Comparison of ENCODE assay signal across 35 cellular contexts in genomic region chr1:87495147-87495546, GRCh38.
DNase-seq lines count a peak whose midpoint lies in the region; ATAC-seq, FAIRE-seq and TF ChIP-seq lines count a peak whose summit lies in the region.
"Had no signal": no experiment of that assay in that cellular context is flagged by ENCODE, and none has a peak within 500 bp of the region (broad histone marks: within the 10 kb centered on the region; RNA-seq: fewer than 3 reads in every experiment).

No MANE protein-coding gene starts in this region.

- H3K36me3 Mint-ChIP-seq in H9 (ENCODE audit: insufficient read depth in 1 of 3, low read depth in 3 of 3): no peaks in the 10 kb centered on the region
- H3K36me3 Mint-ChIP-seq: activated CD4-positive, alpha-beta memory T cell treated with anti-CD3 and anti-CD28 coated beads for 36 hours; CD8-positive, alpha-beta T cell; naive thymus-derived CD4-positive, alpha-beta T cell had no signal

- CTCF ChIA-PET in A673 (lab: Charles Lee) (interaction anchor here (0.6 to 2.0 kb wide), 4 partner anchors 62 to 566 kb away, joined by 3 to 11 read pairs (median 6); no protein-coding TSS in a partner anchor), K562 (lab: Yijun Ruan, JAX; ENCODE audit: low intra/inter-chr PET ratio) (no interaction called here)

- H3K27me3 ChIP-seq in A673 (replicated peaks; ENCODE audit: insufficient read depth, low read depth, low read length, poor library complexity) (no peaks in the 10 kb centered on the region), H9 (ENCODE audit: insufficient read depth, low read length) (no peaks in the 10 kb centered on the region; the same call in 1 of the 2 replicates), K562 (ENCODE audit: control insufficient read depth in 2 of 2, insufficient read depth in 2 of 2, low read length in 2 of 2) (no peaks in the 10 kb centered on the region)
- H3K27me3 ChIP-seq: SJSA1, testis, vagina had no signal

- intact Hi-C loops in A673 (cut with micrococcal nuclease; ENCODE audit: unreplicated experiment): loop anchor here (5.0 kb wide), 1 partner anchor 567 kb away; no protein-coding TSS in a partner anchor
- intact Hi-C loops in K562 (cut with micrococcal nuclease): loop anchor here (10.0 kb wide), 1 partner anchor 460 kb away; no protein-coding TSS in a partner anchor

- ATAC-seq in K562: peak; percentile 84
- ATAC-seq: activated CD4-positive, CD25-positive, alpha-beta regulatory T cell treated with anti-CD3 and anti-CD28 coated beads, Interleukin-2, amount 50 U/mL, for 24 hours; CD8-positive, alpha-beta T cell; naive thymus-derived CD4-positive, alpha-beta T cell; stimulated activated naive CD8-positive, alpha-beta T cell treated with anti-CD3 and anti-CD28 coated beads, Interleukin-15, Interleukin-2, amounts not matched to agents 100 U/mL and 50 U/mL, for 24 hours had no signal

- no peak overlapping the region for H3K14ac ChIP-seq in H9 (ENCODE audit: insufficient read depth, low read length)

- TF ChIP-seq CTCF in A673 (conservative IDR thresholded peaks at IDR 0.05; ENCODE audit: low read depth, low read length): peak; percentile 55
- peak; percentile 25; the same call in 1 of the 3 replicates for TF ChIP-seq CTCF in H9 (conservative IDR thresholded peaks at IDR 0.05)
- TF ChIP-seq CTCF in K562 (IDR thresholded peaks at IDR 0.05 in 2 of 3, conservative IDR thresholded peaks at IDR 0.05 in 1 of 3; ENCODE audit: insufficient read depth in 2 of 3, low read depth in 1 of 3, low read length in 3 of 3): peak in 2 of 3 experiments; percentile 40 to 53; a peak in 3 of 6 replicates

- no peak overlapping the region for H4K5ac ChIP-seq in H9 (ENCODE audit: insufficient read length, low read depth, low read length)

- no peak overlapping the region for H2BK20ac ChIP-seq in H9 (ENCODE audit: low read depth, low read length, poor library complexity, severe bottlenecking)

- POLR2A ChIA-PET in A673 (lab: Charles Lee; ENCODE audit: low non-redundant PET) (interaction anchor here (0.5 kb wide), 1 partner anchor 157 kb away, joined by 3 read pairs; no protein-coding TSS in a partner anchor), K562 (lab: Yijun Ruan, JAX) (interaction anchor here (0.7 kb wide), 1 partner anchor 1450 kb away, joined by 3 read pairs; no protein-coding TSS in a partner anchor)

- no peak overlapping the region for H3K27ac Mint-ChIP-seq in H9
- H3K27ac Mint-ChIP-seq: activated CD4-positive, alpha-beta memory T cell treated with anti-CD3 and anti-CD28 coated beads for 36 hours; CD8-positive, alpha-beta T cell; naive thymus-derived CD4-positive, alpha-beta T cell; T-helper 1 cell treated with Interleukin-12 subunit alpha and Interleukin-12 subunit beta and Interleukin-4 antibody, amounts not matched to agents 30 μg/mL and 1 μg/mL, for 36 hours had no signal

- H3K9ac ChIP-seq in H9 (ENCODE audit: extremely low read depth, insufficient read length, low read length) (no peak overlapping the region), K562 (ENCODE audit: insufficient read depth in 1 of 2, low read depth in 2 of 2, low read length in 2 of 2) (no peak overlapping the region)
- H3K9ac ChIP-seq: KMS-11 had no signal

- H3K36me3 ChIP-seq in A673 (ENCODE audit: insufficient read depth, low read length, poor library complexity, severe bottlenecking): no peaks in the 10 kb centered on the region
- H3K36me3 ChIP-seq in K562 (ENCODE audit: control insufficient read depth, insufficient read depth, low read length): no peaks in the 10 kb centered on the region
- H3K36me3 ChIP-seq: SJSA1, vagina had no signal

- H2BK5ac ChIP-seq in H9 (ENCODE audit: insufficient read length, low read length): no peak overlapping the region

- H4K91ac ChIP-seq in H9 (ENCODE audit: insufficient read length, low read depth, low read length): no peak overlapping the region

- no peak overlapping the region for H2BK12ac ChIP-seq in H9 (ENCODE audit: insufficient read length, low read depth, low read length)

- no peak for TF ChIP-seq EP300 in K562 (IDR thresholded peaks at IDR 0.05; ENCODE audit: low read length)

- no CpG with 5 or more reads among the region's 3 CpGs for WGBS in H9 (ENCODE audit: extremely low coverage, insufficient read length, low lambda C conversion rate)
- 0% methylated on average over 3 of the region's 3 CpGs for WGBS in K562 (ENCODE audit: insufficient coverage, low coverage, missing lambda C conversion rate)

- no peak overlapping the region for H4K8ac ChIP-seq in H9 (replicated peaks; ENCODE audit: insufficient read length, low read depth, low read length)

- H4K20me1 ChIP-seq in H9 (ENCODE audit: control insufficient read depth, insufficient read depth, insufficient read length): no peaks in the 10 kb centered on the region
- no peaks in the 10 kb centered on the region for H4K20me1 ChIP-seq in K562 (replicated peaks; ENCODE audit: control insufficient read depth, insufficient read depth, low read length)

- no peak overlapping the region for H2BK15ac ChIP-seq in H9 (ENCODE audit: low read depth, low read length)

- no peak for TF ChIP-seq POLR2A in K562 (conservative IDR thresholded peaks at IDR 0.05)

- H3K4ac ChIP-seq in H9 (ENCODE audit: low read depth, low read length): no peak overlapping the region

- H3K56ac ChIP-seq in H9 (ENCODE audit: insufficient read length, low read depth, low read length): no peak overlapping the region

- in situ Hi-C loops in K562 (cut with MboI): no loop called here

- H3K27me3 Mint-ChIP-seq in H9 (ENCODE audit: low read depth): no peaks in the 10 kb centered on the region
- H3K27me3 Mint-ChIP-seq: activated CD4-positive, alpha-beta memory T cell treated with anti-CD3 and anti-CD28 coated beads for 36 hours had no signal

- H3K9me3 ChIP-seq in A673 (ENCODE audit: low read depth, low read length, poor library complexity, severe bottlenecking): no peaks in the 10 kb centered on the region
- H3K9me3 ChIP-seq in H9 (ENCODE audit: control insufficient read depth, low read depth, low read length): no peaks in the 10 kb centered on the region
- no peaks in the 10 kb centered on the region for H3K9me3 ChIP-seq in K562 (replicated peaks; ENCODE audit: control insufficient read depth, insufficient read depth, low read depth, low read length)
- H3K9me3 ChIP-seq: psoas muscle, SJSA1, testis, vagina had no signal

- H3K4me2 ChIP-seq in H9 (ENCODE audit: insufficient read depth, insufficient read length, low read length) (no peak overlapping the region), K562 (ENCODE audit: insufficient read depth, low read length) (no peak overlapping the region)
- H3K4me2 ChIP-seq: KMS-11 had no signal

- H2AFZ ChIP-seq in H9 (ENCODE audit: low read length): no peak overlapping the region
- H2AFZ ChIP-seq in K562 (ENCODE audit: low read depth, low read length): no peak overlapping the region

- H3K23me2 ChIP-seq in H9 (ENCODE audit: insufficient read length, low read depth, low read length, poor library complexity, severe bottlenecking): no peaks in the 10 kb centered on the region

- H3K27ac ChIP-seq in A673 (ENCODE audit: low read depth, low read length, poor library complexity, severe bottlenecking) (no peak overlapping the region), H9 (ENCODE audit: insufficient read length, low read depth, low read length) (no peak overlapping the region), K562 (ENCODE audit: extremely low read depth, low read depth, low read length) (no peak overlapping the region)
- H3K27ac ChIP-seq: KMS-11, psoas muscle, SJSA1, testis, vagina had no signal

- H3K9me3 Mint-ChIP-seq in H9: no peaks in the 10 kb centered on the region
- H3K9me3 Mint-ChIP-seq: activated CD4-positive, alpha-beta memory T cell treated with anti-CD3 and anti-CD28 coated beads for 36 hours; CD8-positive, alpha-beta T cell; T-helper 1 cell treated with Interleukin-12 subunit alpha and Interleukin-12 subunit beta and Interleukin-4 antibody, amounts not matched to agents 30 μg/mL and 1 μg/mL, for 36 hours had no signal

- peak; percentile 15 for FAIRE-seq in K562 (lab: Jason Lieb, UNC)
- FAIRE-seq: A204.1, bronchial epithelial cell, colon, GM18507, kidney, TTC549 had no signal

- no peaks in the 10 kb centered on the region for H3K9me1 ChIP-seq in K562 (ENCODE audit: control insufficient read depth, insufficient read depth, low read length)

- H3K4me3 Mint-ChIP-seq in H9: no peak overlapping the region
- H3K4me3 Mint-ChIP-seq: activated CD4-positive, alpha-beta memory T cell treated with anti-CD3 and anti-CD28 coated beads for 36 hours; CD8-positive, alpha-beta T cell; naive thymus-derived CD4-positive, alpha-beta T cell; T-helper 1 cell treated with Interleukin-12 subunit alpha and Interleukin-12 subunit beta and Interleukin-4 antibody, amounts not matched to agents 30 μg/mL and 1 μg/mL, for 36 hours had no signal

- no peak overlapping the region for H3K18ac ChIP-seq in H9 (ENCODE audit: insufficient read length, low read depth, low read length)

- BruUV-seq in A673 (replicated peaks; lab: Mats Ljungman, UMichigan) (no TSS peak), K562 (replicated peaks; lab: Mats Ljungman, UMichigan) (no TSS peak)

- no peaks in the 10 kb centered on the region for H3K79me2 ChIP-seq in H9 (ENCODE audit: insufficient read depth, low read length)
- no peaks in the 10 kb centered on the region for H3K79me2 ChIP-seq in K562 (ENCODE audit: control insufficient read depth, insufficient read depth, low read length)

- peak; percentile 74 for DNase-seq in A673 (ENCODE audit: low spot score)
- DNase-seq in H9: no peak
- DNase-seq in NAMALWA (ENCODE audit: low spot score): peak; percentile 61
- DNase-seq in K562 (ENCODE audit: extremely low read depth in 1 of 4, low spot score in 3 of 4): peak; percentile 40 to 64 (median 46)
- no peak for DNase-seq in activated effector memory CD4-positive, alpha-beta T cell treated with Interleukin-2 at 50 U/mL for 16 hours
- no peak for DNase-seq in HCEC 1CT
- no peak for DNase-seq in amygdala (lab: John Stamatoyannopoulos, UW)
- DNase-seq in HuH-7 (ENCODE audit: low spot score): no peak
- DNase-seq: activated CD4-positive, alpha-beta memory T cell treated with anti-CD3 and anti-CD28 coated beads for 36 hours; activated CD8-positive, alpha-beta memory T cell treated with anti-CD3 and anti-CD28 coated beads, Interleukin-2, amount 50 U/mL, for 4 hours; activated naive CD4-positive, alpha-beta T cell treated with anti-CD3 and anti-CD28 coated beads, Interleukin-2, amount 50 U/mL, for 16 hours; AML-193; CD8-positive, alpha-beta T cell; effector CD8-positive, alpha-beta T cell; GOT3; head of caudate nucleus; kidney; midbrain; naive thymus-derived CD4-positive, alpha-beta T cell; NCI-H1105 treated with DMSO at 0.1 percent for 48 hours; NCI-H1930; NCI-H526 treated with DMSO at 0.1 percent for 48 hours; psoas muscle; stimulated activated naive CD8-positive, alpha-beta T cell treated with anti-CD3 and anti-CD28 coated beads, Interleukin-15, Interleukin-2, amounts not matched to agents 100 U/mL and 50 U/mL, for 24 hours; testis had no signal

- no peak overlapping the region for H2BK120ac ChIP-seq in H9 (ENCODE audit: low read depth, low read length, poor library complexity, severe bottlenecking)

- no peaks in the 10 kb centered on the region for H3K79me1 ChIP-seq in H9 (ENCODE audit: insufficient read depth, low read depth, low read length, poor library complexity, severe bottlenecking)

- TF ChIP-seq RAD21 in K562 (CRISPR knock-in tag; conservative IDR thresholded peaks at IDR 0.05 in 1 of 2, IDR thresholded peaks at IDR 0.05 in 1 of 2): peak; percentile 54 to 62

- H3T11ph ChIP-seq in H9 (ENCODE audit: low read length): no peak overlapping the region

- H3K4me1 ChIP-seq in A673 (ENCODE audit: insufficient read depth, low read length, poor library complexity, severe bottlenecking) (no peaks in the 10 kb centered on the region), H9 (ENCODE audit: insufficient read depth, low read length) (no peaks in the 10 kb centered on the region), K562 (replicated peaks in 1 of 2; ENCODE audit: control insufficient read depth in 2 of 2, insufficient read depth in 2 of 2, low read length in 2 of 2) (no peaks in the 10 kb centered on the region)
- H3K4me1 ChIP-seq: psoas muscle, SJSA1, testis, vagina had no signal

- H2AK5ac ChIP-seq in H9 (ENCODE audit: insufficient read length, low read length): no peak overlapping the region

- H3K4me3 ChIP-seq in A673 (ENCODE audit: low read depth, low read length, poor library complexity, severe bottlenecking): no peak overlapping the region
- no peak overlapping the region for H3K4me3 ChIP-seq in K562
- H3K4me3 ChIP-seq: SJSA1, testis, vagina had no signal

- no peak overlapping the region for H3K23ac ChIP-seq in H9 (ENCODE audit: insufficient read length, low read depth, low read length)

- H3K4me1 Mint-ChIP-seq in H9: peaks cover 4 to 5% of the 10 kb centered on the region in 2 experiments; a peak in 3 of 4 replicates
- H3K4me1 Mint-ChIP-seq: naive thymus-derived CD4-positive, alpha-beta T cell had no signal

Comparison
In these comparisons a context has a peak if more than half of its experiments do, and no peak if none do; other contexts are left out.
1. DNase-seq: peak in A673 (single experiment), NAMALWA (single experiment) and K562 (4 of 4); none in H9 (single experiment), activated effector memory CD4-positive, alpha-beta T cell treated with Interleukin-2 at 50 U/mL for 16 hours (single experiment), HCEC 1CT (single experiment), amygdala (0 of 56) and HuH-7 (single experiment).
2. Peak in every context shown above with its lines, with median percentiles within 50 percentile points of each other: CTCF ChIP-seq.